Comparison of ENCODE assay signal across 8 cellular contexts in genomic region chr21:39379986-39380891, GRCh38. TPM values are rescaled to one million over a fixed set of nuclear protein-coding genes. Genes with fewer than 3 reads are reported as not detected.
DNase-seq lines count a peak whose midpoint lies in the region; TF ChIP-seq lines count a peak whose summit lies in the region.

No MANE protein-coding gene starts in this region.

- H3K27me3 Mint-ChIP-seq in HFFc6 (ENCODE audit: insufficient read depth) = no peaks in the 10 kb centered on the region; the same call in none of the 2 replicates

- under 1% methylated on average over 59 of the region's 65 CpGs for WGBS in suprapubic skin

- H3K36me3 ChIP-seq in suprapubic skin = no peaks in the 10 kb centered on the region

- DNase-seq in GM04503 (ENCODE audit: low read depth) (peak; percentile 83), HFFc6 (peak; percentile 98), NAMALWA (ENCODE audit: low spot score) (peak; percentile 91), SK-MEL-5 (ENCODE audit: low read depth, low spot score) (peak; percentile 87), globus pallidus (ENCODE audit: low spot score) (peak; percentile 88), nucleus accumbens (lab: John Stamatoyannopoulos, UW) (peak; percentile 29 to 95 (median 86)), suprapubic skin (ENCODE audit: low spot score in 2 of 2) (peak; percentile 95 to 97)
- peak; percentile 89 for DNase-seq in activated naive CD4-positive, alpha-beta T cell treated with anti-CD3 and anti-CD28 coated beads, Interleukin-2, amount 50 U/mL, for 16 hours

- H3K4me3 ChIP-seq in suprapubic skin = peak overlapping the region; percentile 73

- peaks cover 18% of the 10 kb centered on the region for H3K4me1 ChIP-seq in suprapubic skin

- TF ChIP-seq EP300 in suprapubic skin (IDR thresholded peaks at IDR 0.05) = no peak

- H3K4me3 Mint-ChIP-seq in HFFc6 = peak overlapping the region; percentile 97

- peaks cover 5% of the 10 kb centered on the region; the same call in 1 of the 2 replicates for H3K36me3 Mint-ChIP-seq in HFFc6 (ENCODE audit: low read depth)

- peak overlapping the region; percentile 84 for H3K27ac ChIP-seq in suprapubic skin

- H3K4me1 Mint-ChIP-seq in HFFc6 (ENCODE audit: low read depth) = peaks cover 27% of the 10 kb centered on the region

- TF ChIP-seq POLR2A in suprapubic skin (IDR thresholded peaks at IDR 0.05) = peak in 1 of 2 donors; percentile 71

- no peaks in the 10 kb centered on the region for H3K9me3 ChIP-seq in suprapubic skin

- H3K27me3 ChIP-seq in suprapubic skin = no peaks in the 10 kb centered on the region

- peak overlapping the region; percentile 99 for H3K27ac Mint-ChIP-seq in HFFc6

- in situ Hi-C loops in SK-MEL-5 (cut with HindIII; ENCODE audit: low pct_unique_long_range_greater_than_20kb, low sequenced_read_pairs) = no loop called here

- no peaks in the 10 kb centered on the region for H3K9me3 Mint-ChIP-seq in HFFc6

- TF ChIP-seq CTCF in HFFc6 (IDR thresholded peaks at IDR 0.05) (no peak), suprapubic skin (IDR thresholded peaks at IDR 0.05) (no peak)

RNA-seq across cellular contexts. Expression of gene HMGN1, which starts 31.4 kb away (rescaled TPM):
- total RNA-seq in HFFc6 (2021; fragmentation: NEBNext Ultra II Directional; extraction: Animal tissue kit (Norgen Biotek cat#: 25700)) = 100 to 1,000 TPM; 177 to 229 (median 202) TPM
- 209 and 222 TPM in 2 replicates for total RNA-seq in SK-MEL-5 (2014; rRNA removed; shearing (Covaris generic))
- 157 and 160 TPM in 2 replicates for polyA plus RNA-seq in SK-MEL-5 (2015; cell fraction: cytosol; rRNA removed)
- 320 and 350 TPM in 2 replicates for polyA plus RNA-seq in SK-MEL-5 (2015; cell fraction: nucleus; rRNA removed)
- 100 to 1,000 TPM in 2 of 4 donors, 10 to 100 TPM in 2; 63.1 to 130 (median 101) TPM for total RNA-seq in suprapubic skin

Comparison
In these comparisons a context has a peak if more than half of its experiments do, and no peak if none do; other contexts are left out.
1. Peak in every context shown above with its lines: DNase-seq, H3K4me3 ChIP-seq and H3K27ac ChIP-seq.